ENCODE assay signal across 20 cellular contexts in genomic region chrX:371907-372306, GRCh38. TPM values are rescaled to one million over a fixed set of nuclear protein-coding genes. Genes with fewer than 3 reads are reported as not detected.
DNase-seq lines count a peak whose midpoint lies in the region; ATAC-seq and TF ChIP-seq lines count a peak whose summit lies in the region.
"Had no signal": no experiment of that assay in that cellular context is flagged by ENCODE, and none has a peak within 500 bp of the region (broad histone marks: within the 10 kb centered on the region; RNA-seq: fewer than 3 reads in every experiment).

No MANE protein-coding gene starts in this region.

- H3K27ac Mint-ChIP-seq in activated CD4-positive, alpha-beta T cell treated with anti-CD3 and anti-CD28 coated beads for 36 hours = no peak overlapping the region
- no peak overlapping the region for H3K27ac Mint-ChIP-seq in effector memory CD8-positive, alpha-beta T cell
- H3K27ac Mint-ChIP-seq in neural crest cell (ENCODE audit: unreplicated experiment) = no peak overlapping the region
- H3K27ac Mint-ChIP-seq: activated CD4-positive, alpha-beta T cell treated with anti-CD3 and anti-CD28 coated beads, Interleukin-2, amount 10 ng/mL, durations not matched to agents 7 days and 5 days; CD4-positive, alpha-beta memory T cell; T-helper 2 cell treated with Interferon-gamma antibody and Interleukin-4, amounts not matched to agents 5 μg/mL and 100 μg/mL, for 36 hours had no signal

- H3K27me3 Mint-ChIP-seq in activated CD4-positive, alpha-beta T cell treated with anti-CD3 and anti-CD28 coated beads for 36 hours = peaks cover 36% of the 10 kb centered on the region
- peaks cover 37 to 46% of the 10 kb centered on the region in 2 donors for H3K27me3 Mint-ChIP-seq in effector memory CD8-positive, alpha-beta T cell
- peaks cover 39% of the 10 kb centered on the region for H3K27me3 Mint-ChIP-seq in neural crest cell (ENCODE audit: low read depth)

- H3K4me1 Mint-ChIP-seq in activated CD4-positive, alpha-beta T cell treated with anti-CD3 and anti-CD28 coated beads for 36 hours = peaks cover 24% of the 10 kb centered on the region
- peaks cover 25 to 38% of the 10 kb centered on the region in 2 donors for H3K4me1 Mint-ChIP-seq in effector memory CD8-positive, alpha-beta T cell (ENCODE audit: low read depth in 2 of 2)
- peaks cover 41% of the 10 kb centered on the region for H3K4me1 Mint-ChIP-seq in neural crest cell

- H3K4me3 Mint-ChIP-seq in activated CD4-positive, alpha-beta T cell treated with anti-CD3 and anti-CD28 coated beads for 36 hours = peak overlapping the region; percentile 35
- H3K4me3 Mint-ChIP-seq in effector memory CD8-positive, alpha-beta T cell = peak overlapping the region; percentile 36 to 57
- peak overlapping the region; percentile 86 for H3K4me3 Mint-ChIP-seq in neural crest cell

- no peaks in the 10 kb centered on the region for H3K9me3 ChIP-seq in KOPT-K1 (ENCODE audit: insufficient read depth, low read length, poor library complexity, severe bottlenecking)
- H3K9me3 ChIP-seq: HAP-1, neutrophil had no signal

- intact Hi-C loops in activated CD4-positive, alpha-beta T cell treated with anti-CD3 and anti-CD28 coated beads for 36 hours (cut with DNase I, micrococcal nuclease) = no loop called here

- CTCF ChIA-PET in activated CD4-positive, alpha-beta T cell treated with anti-CD3 and anti-CD28 coated beads for 36 hours (lab: Charles Lee) = no interaction called here

- POLR2A ChIA-PET in activated CD4-positive, alpha-beta T cell treated with anti-CD3 and anti-CD28 coated beads for 36 hours (lab: Charles Lee) = no interaction called here

- DNase-seq in activated CD4-positive, alpha-beta T cell treated with anti-CD3 and anti-CD28 coated beads for 36 hours = no peak
- no peak for DNase-seq in activated CD4-positive, alpha-beta T cell treated with anti-CD3 and anti-CD28 coated beads, Interleukin-2, amount 50 U/mL, for 1 hour
- DNase-seq in effector memory CD8-positive, alpha-beta T cell = no peak
- no peak for DNase-seq in neural crest cell (ENCODE audit: low read depth, low spot score)
- DNase-seq in T-helper 2 cell = no peak
- DNase-seq in NCI-H2081 treated with DMSO at 0.1 percent for 48 hours (lab: John Stamatoyannopoulos, UW) = no peak
- no peak for DNase-seq in stimulated activated CD4-positive, alpha-beta T cell treated with anti-CD3 and anti-CD28 coated beads, Interleukin-2, amount 100 ng/mL, for 24 hours
- DNase-seq: 8988T; activated CD4-positive, alpha-beta T cell treated with anti-CD3 and anti-CD28 coated beads, Interleukin-2, amount 10 ng/mL, durations not matched to agents 7 days and 5 days; activated gamma-delta T cell treated with Interleukin-2 at 50 U/mL for 16 hours; CD4-positive, alpha-beta memory T cell; erythroblast; NCI-H1694; NCI-H526 had no signal

- H3K9me3 Mint-ChIP-seq in activated CD4-positive, alpha-beta T cell treated with anti-CD3 and anti-CD28 coated beads for 36 hours (ENCODE audit: low read depth) = no peaks in the 10 kb centered on the region
- no peaks in the 10 kb centered on the region for H3K9me3 Mint-ChIP-seq in effector memory CD8-positive, alpha-beta T cell
- no peaks in the 10 kb centered on the region for H3K9me3 Mint-ChIP-seq in neural crest cell
- H3K9me3 Mint-ChIP-seq: activated CD4-positive, alpha-beta T cell treated with anti-CD3 and anti-CD28 coated beads, Interleukin-2, amount 10 ng/mL, durations not matched to agents 7 days and 5 days; T-helper 2 cell treated with Interferon-gamma antibody and Interleukin-4, amounts not matched to agents 5 μg/mL and 100 μg/mL, for 36 hours had no signal

- peak overlapping the region; percentile 96 for H3K27ac ChIP-seq in KOPT-K1 (ENCODE audit: low read depth, low read length, poor library complexity, severe bottlenecking)
- H3K27ac ChIP-seq: neutrophil, skin epidermis had no signal

- no peak for ATAC-seq in activated CD4-positive, alpha-beta T cell treated with anti-CD3 and anti-CD28 coated beads for 36 hours
- ATAC-seq in effector memory CD8-positive, alpha-beta T cell (replicated peaks) = no peak
- ATAC-seq: left lobe of liver had no signal

- TF ChIP-seq CTCF in neural crest cell (conservative IDR thresholded peaks at IDR 0.05) = no peak

- peaks cover 8% of the 10 kb centered on the region; the same call in 1 of the 2 replicates for H3K36me3 ChIP-seq in KOPT-K1 (ENCODE audit: insufficient read depth, low read length)
- H3K36me3 ChIP-seq: HAP-1, neutrophil had no signal

- H3K36me3 Mint-ChIP-seq in activated CD4-positive, alpha-beta T cell treated with anti-CD3 and anti-CD28 coated beads for 36 hours (ENCODE audit: low read depth) = peaks cover 10% of the 10 kb centered on the region
- H3K36me3 Mint-ChIP-seq in effector memory CD8-positive, alpha-beta T cell (ENCODE audit: insufficient read depth) = no peaks in the 10 kb centered on the region
- peaks cover 2% of the 10 kb centered on the region for H3K36me3 Mint-ChIP-seq in neural crest cell (ENCODE audit: low read depth)

RNA-seq across cellular contexts. Expression of gene PPP2R3B, which starts 14.8 kb away (rescaled TPM):
- total RNA-seq in activated CD4-positive, alpha-beta T cell treated with anti-CD3 and anti-CD28 coated beads for 36 hours = 10 to 100 TPM; 23.3 to 26.8 TPM
- total RNA-seq in neural crest cell = 88.4 and 96.5 TPM in 2 replicates

RNA-seq across cellular contexts. Expression of gene GTPBP6, which starts 53.3 kb away (rescaled TPM):
- total RNA-seq in activated CD4-positive, alpha-beta T cell treated with anti-CD3 and anti-CD28 coated beads for 36 hours = 10 to 100 TPM; 54.5 to 60.2 TPM
- total RNA-seq in neural crest cell = 81.3 and 81.9 TPM in 2 replicates

Comparison
In these comparisons a context has a peak if more than half of its experiments do, and no peak if none do; other contexts are left out.
1. H3K4me3 Mint-ChIP-seq: peak in every context shown above with its lines; median percentile 86 in neural crest cell; 46 in effector memory CD8-positive, alpha-beta T cell; 35 in activated CD4-positive, alpha-beta T cell treated with anti-CD3 and anti-CD28 coated beads for 36 hours.